In genomic region chr15:57384816-57385215, GRCh38 we compare ENCODE assay signal across 22 cellular contexts. TPM values are rescaled to one million over a fixed set of nuclear protein-coding genes. Genes with fewer than 3 reads are reported as not detected.
A peak's percentile ranks its signal among the peaks of the same experiment; 100 is the strongest.
DNase-seq lines count a peak whose midpoint lies in the region; ATAC-seq and TF ChIP-seq lines count a peak whose summit lies in the region.
"Had no signal": no experiment of that assay in that cellular context is flagged by ENCODE, and none has a peak within 500 bp of the region (broad histone marks: within the 10 kb centered on the region; RNA-seq: fewer than 3 reads in every experiment).

No MANE protein-coding gene starts in this region.

- H3K9ac ChIP-seq in smooth muscle cell (ENCODE audit: low read depth), result no peak overlapping the region

- peaks cover 4% of the 10 kb centered on the region for H3F3A ChIP-seq in smooth muscle cell (ENCODE audit: low read depth)

- peaks cover 22% of the 10 kb centered on the region for H3K4me1 ChIP-seq in smooth muscle cell (ENCODE audit: low read depth)
- H3K4me1 ChIP-seq: SJCRH30 had no signal

- peak overlapping the region; percentile 33 for H3K27ac ChIP-seq in smooth muscle cell (ENCODE audit: low read depth)
- H3K27ac ChIP-seq: HL-60, SJCRH30 had no signal

- DNase-seq in HS-27A (ENCODE audit: low read depth), result peak; percentile 15
- peak; percentile 41 for DNase-seq in astrocyte of the hippocampus (ENCODE audit: low read depth, low spot score)
- peak; percentile 76 for DNase-seq in fibroblast of pulmonary artery (ENCODE audit: low read depth)
- no peak for DNase-seq in smooth muscle cell (lab: John Stamatoyannopoulos, UW; ENCODE audit: unreplicated experiment)
- DNase-seq in osteocyte (ENCODE audit: extremely low spot score, unreplicated experiment), result no peak
- no peak for DNase-seq in T-cell
- DNase-seq: activated CD4-positive, alpha-beta T cell treated with anti-CD3 and anti-CD28 coated beads, Interleukin-2, amount 10 ng/mL, durations not matched to agents 24 days and 14 days; Calu3; MM.1S; mucosa of descending colon; NCI-H1694 treated with DMSO at 0.1 percent for 48 hours; NCI-H2227 treated with DMSO at 0.1 percent for 48 hours; NCI-H82; OCI-M1; SJCRH30 had no signal

- H3K27ac Mint-ChIP-seq in osteocyte (ENCODE audit: unreplicated experiment) (no peak overlapping the region), T-cell (no peak overlapping the region)
- H3K27ac Mint-ChIP-seq: activated CD4-positive, alpha-beta T cell treated with anti-CD3 and anti-CD28 coated beads, Interleukin-2, amount 10 ng/mL, durations not matched to agents 24 days and 14 days; activated naive CD8-positive, alpha-beta T cell; activated T-helper 17 cell treated with anti-CD3 and anti-CD28 coated beads, Interleukin-2, amount 50 U/mL, for 72 hours had no signal

- peak overlapping the region; percentile 8 for H3K4me2 ChIP-seq in smooth muscle cell

- H3K9me3 Mint-ChIP-seq in osteocyte (ENCODE audit: unreplicated experiment) (no peaks in the 10 kb centered on the region), T-cell (no peaks in the 10 kb centered on the region)
- H3K9me3 Mint-ChIP-seq: activated CD4-positive, alpha-beta T cell treated with anti-CD3 and anti-CD28 coated beads, Interleukin-2, amount 10 ng/mL, durations not matched to agents 24 days and 14 days; activated T-helper 17 cell treated with anti-CD3 and anti-CD28 coated beads, Interleukin-2, amount 50 U/mL, for 72 hours had no signal

- H3K27me3 ChIP-seq in smooth muscle cell (ENCODE audit: low read depth), result no peaks in the 10 kb centered on the region
- H3K27me3 ChIP-seq: cardiac muscle cell, SJCRH30 had no signal

- no peak overlapping the region for H2AFZ ChIP-seq in smooth muscle cell (ENCODE audit: low read depth)

- H3K4me1 Mint-ChIP-seq in osteocyte (ENCODE audit: unreplicated experiment) (peaks cover 9% of the 10 kb centered on the region), T-cell (no peaks in the 10 kb centered on the region)
- H3K4me1 Mint-ChIP-seq: activated CD4-positive, alpha-beta T cell treated with anti-CD3 and anti-CD28 coated beads, Interleukin-2, amount 10 ng/mL, durations not matched to agents 24 days and 14 days; activated T-helper 17 cell treated with anti-CD3 and anti-CD28 coated beads, Interleukin-2, amount 50 U/mL, for 72 hours had no signal

- no peak overlapping the region for H3K4me3 Mint-ChIP-seq in osteocyte (ENCODE audit: unreplicated experiment)
- no peak overlapping the region for H3K4me3 Mint-ChIP-seq in T-cell
- H3K4me3 Mint-ChIP-seq: activated CD4-positive, alpha-beta T cell treated with anti-CD3 and anti-CD28 coated beads, Interleukin-2, amount 10 ng/mL, durations not matched to agents 24 days and 14 days; activated naive CD8-positive, alpha-beta T cell; activated T-helper 17 cell treated with anti-CD3 and anti-CD28 coated beads, Interleukin-2, amount 50 U/mL, for 72 hours had no signal

- H3K36me3 Mint-ChIP-seq in osteocyte (ENCODE audit: unreplicated experiment) (peaks cover 4% of the 10 kb centered on the region), T-cell (no peaks in the 10 kb centered on the region)
- H3K36me3 Mint-ChIP-seq: activated naive CD8-positive, alpha-beta T cell had no signal

- POLR2A ChIA-PET in T-cell (lab: Charles Lee), result no interaction called here

- H3K79me2 ChIP-seq in smooth muscle cell (ENCODE audit: low read depth), result peaks cover 16% of the 10 kb centered on the region

- H3K27me3 Mint-ChIP-seq in osteocyte (ENCODE audit: unreplicated experiment) (peaks cover 26% of the 10 kb centered on the region), T-cell (peaks cover 15 to 18% of the 10 kb centered on the region in 2 donors)

- no peak for ATAC-seq in T-cell (replicated peaks in 1 of 4)
- no peak for ATAC-seq in GM18868 (IDR thresholded peaks at IDR 0.05; ENCODE audit: unreplicated experiment)
- ATAC-seq in HG02981 (IDR thresholded peaks at IDR 0.05; ENCODE audit: unreplicated experiment), result no peak
- ATAC-seq: activated T-helper 17 cell treated with anti-CD3 and anti-CD28 coated beads, Interleukin-2, amount 50 U/mL, for 72 hours; mucosa of descending colon had no signal

- 32% methylated on average over 2 of the region's 2 CpGs for WGBS in smooth muscle cell (ENCODE audit: low lambda C conversion rate)

- no peak for TF ChIP-seq CTCF in fibroblast of pulmonary artery (IDR thresholded peaks at IDR 0.05; ENCODE audit: low read length, missing control alignments)
- no peak for TF ChIP-seq CTCF in smooth muscle cell (IDR thresholded peaks at IDR 0.05; ENCODE audit: borderline replicate concordance, insufficient read depth, poor library complexity, severe bottlenecking)
- TF ChIP-seq CTCF in osteocyte (IDR thresholded peaks at IDR 0.05), result no peak

- H3K4me3 ChIP-seq in fibroblast of pulmonary artery (replicated peaks; ENCODE audit: low read depth, low read length) (no peak overlapping the region), smooth muscle cell (no peak overlapping the region)
- H3K4me3 ChIP-seq: cardiac muscle cell, mucosa of descending colon, SJCRH30 had no signal

- no peaks in the 10 kb centered on the region for H3K9me3 ChIP-seq in smooth muscle cell (replicated peaks; ENCODE audit: low read depth)
- H3K9me3 ChIP-seq: mucosa of descending colon, SJCRH30 had no signal

- CTCF ChIA-PET in T-cell (lab: Charles Lee), result no interaction called here

- H3K36me3 ChIP-seq in smooth muscle cell (ENCODE audit: low read depth), result no peaks in the 10 kb centered on the region
- H3K36me3 ChIP-seq: cardiac muscle cell, SJCRH30 had no signal

- no peaks in the 10 kb centered on the region for H4K20me1 ChIP-seq in smooth muscle cell (ENCODE audit: low read depth)

RNA-seq across cellular contexts. Expression of gene CGNL1, which starts 8.5 kb away (rescaled TPM):
- total RNA-seq in smooth muscle cell (9.5 and 10.7 TPM in 2 replicates), osteocyte (5.5 and 6.2 TPM in 2 replicates), T-cell (under 1 TPM in 3 of 5 donors, not detected in 2; 0.13 to 0.18 (median 0.16) TPM)
- 4.2 and 6.3 TPM in 2 replicates for polyA plus RNA-seq in smooth muscle cell
- total RNA-seq: activated CD4-positive, alpha-beta T cell treated with anti-CD3 and anti-CD28 coated beads, Interleukin-2, amount 10 ng/mL, durations not matched to agents 24 days and 14 days; activated T-helper 17 cell treated with anti-CD3 and anti-CD28 coated beads, Interleukin-2, amount 50 U/mL, for 72 hours; T-helper 1 cell treated with Interleukin-12 subunit alpha and Interleukin-12 subunit beta and Interleukin-4 antibody, amounts not matched to agents 30 ng/mL and 1 ng/mL, for 36 hours had no signal

Comparison
In these comparisons a context has a peak if more than half of its experiments do, and no peak if none do; other contexts are left out.
1. DNase-seq: peak in HS-27A (single experiment), astrocyte of the hippocampus (single experiment) and fibroblast of pulmonary artery (single experiment); none in smooth muscle cell (single experiment), osteocyte (single experiment) and T-cell (0 of 34).